In the genomic region with DNA sequence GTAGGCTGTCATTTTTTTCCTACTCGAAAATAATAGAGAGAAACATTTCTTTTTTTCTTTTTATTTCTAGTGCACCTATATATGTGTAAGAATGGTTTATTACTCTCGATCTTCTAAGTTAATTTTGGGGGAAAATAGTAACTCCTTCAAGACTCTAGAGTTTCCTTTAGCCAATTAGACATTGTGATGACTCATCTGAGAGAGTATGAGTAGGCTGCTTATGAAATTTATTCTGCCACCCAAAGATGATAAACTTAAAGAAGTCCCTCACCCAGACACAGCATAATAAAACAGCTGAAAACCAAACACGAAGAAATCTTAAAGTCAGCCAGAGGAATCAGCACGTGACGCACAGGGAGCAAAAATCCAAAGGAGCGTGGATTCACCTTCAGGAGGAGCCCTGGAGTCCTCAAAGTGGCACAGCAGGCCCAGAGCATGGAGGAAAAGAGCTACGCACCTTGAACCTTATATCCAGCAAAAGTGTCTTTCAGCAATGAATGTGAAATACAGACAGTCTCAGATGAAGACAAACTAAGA, we compare ENCODE assay signal across 31 cellular contexts.
DNase-seq lines count a peak whose midpoint lies in the region; ATAC-seq, FAIRE-seq and TF ChIP-seq lines count a peak whose summit lies in the region.
"Had no signal": no experiment of that assay in that cellular context is flagged by ENCODE, and none has a peak within 500 bp of the region (broad histone marks: within the 10 kb centered on the region; RNA-seq: fewer than 3 reads in every experiment).

No MANE protein-coding gene starts in this region.

- no TSS peak for BruUV-seq in A673 (replicated peaks; lab: Mats Ljungman, UMichigan)
- BruUV-seq in IMR-90 (replicated peaks; lab: Mats Ljungman, UMichigan), result no TSS peak
- no TSS peak for BruUV-seq in K562 (replicated peaks; lab: Mats Ljungman, UMichigan)

- no peak overlapping the region for H3K14ac ChIP-seq in IMR-90 (replicated peaks; ENCODE audit: low read depth, low read length)

- no peak overlapping the region for H2BK15ac ChIP-seq in IMR-90 (ENCODE audit: low read depth, low read length)

- no peaks in the 10 kb centered on the region for H3K79me2 ChIP-seq in K562 (ENCODE audit: control insufficient read depth, insufficient read depth, low read length)

- H2AK9ac ChIP-seq in IMR-90 (replicated peaks; ENCODE audit: low read depth, low read length, poor library complexity), result no peak overlapping the region

- peak; percentile 34; the same call in 1 of the 2 replicates for TF ChIP-seq CTCF in A673 (conservative IDR thresholded peaks at IDR 0.05; ENCODE audit: low read depth, low read length)
- TF ChIP-seq CTCF in IMR-90 (conservative IDR thresholded peaks at IDR 0.05; ENCODE audit: low read depth, low read length), result no peak
- TF ChIP-seq CTCF in K562 (IDR thresholded peaks at IDR 0.05 in 2 of 3, conservative IDR thresholded peaks at IDR 0.05 in 1 of 3; ENCODE audit: insufficient read depth in 2 of 3, low read depth in 1 of 3, low read length in 3 of 3), result no peak

- in situ Hi-C loops in IMR-90 (cut with MboI; ENCODE audit: low sequenced_read_pairs) (loop anchor here (5.0 kb wide), 1 partner anchor 684 kb away; no protein-coding TSS in a partner anchor), K562 (cut with MboI) (loop anchor here (10.0 kb wide), 1 partner anchor 681 kb away; no protein-coding TSS in a partner anchor)

- TF ChIP-seq POLR2A in IMR-90 (IDR thresholded peaks at IDR 0.05; ENCODE audit: low read depth, low read length) (no peak), K562 (conservative IDR thresholded peaks at IDR 0.05) (no peak)

- no peak overlapping the region for H2BK20ac ChIP-seq in IMR-90 (ENCODE audit: low read depth, low read length)

- H3K4me2 ChIP-seq in IMR-90 (ENCODE audit: low read depth, low read length) (no peak overlapping the region), K562 (ENCODE audit: insufficient read depth, low read length) (no peak overlapping the region)

- no peak overlapping the region for H3K56ac ChIP-seq in IMR-90 (ENCODE audit: extremely low read depth, insufficient read depth, low read length)

- H3K27me3 ChIP-seq in A673 (replicated peaks; ENCODE audit: insufficient read depth, low read depth, low read length, poor library complexity), result no peaks in the 10 kb centered on the region
- peaks cover 2% of the 10 kb centered on the region for H3K27me3 ChIP-seq in IMR-90 (ENCODE audit: control insufficient read depth, insufficient read depth, low read length)
- peaks cover 23 to 41% of the 10 kb centered on the region in 2 experiments; a peak in 4 of 5 replicates for H3K27me3 ChIP-seq in K562 (ENCODE audit: control insufficient read depth in 2 of 2, insufficient read depth in 2 of 2, low read length in 2 of 2)

- intact Hi-C loops in A673 (cut with micrococcal nuclease; ENCODE audit: unreplicated experiment) (loop anchor here (1.0 to 5.0 kb wide), 4 partner anchors 18 to 699 kb away; a partner anchor contains a TSS), IMR-90 (cut with micrococcal nuclease) (loop anchor here (10.0 kb wide), 1 partner anchor 461 kb away; a partner anchor contains a TSS), K562 (cut with micrococcal nuclease) (no loop called here)

- TF ChIP-seq RAD21 in IMR-90 (IDR thresholded peaks at IDR 0.05; ENCODE audit: low read length) (no peak), K562 (CRISPR knock-in tag; conservative IDR thresholded peaks at IDR 0.05 in 1 of 2, IDR thresholded peaks at IDR 0.05 in 1 of 2) (no peak)

- no peak for TF ChIP-seq EP300 in K562 (IDR thresholded peaks at IDR 0.05; ENCODE audit: low read length)

- no peaks in the 10 kb centered on the region for H3K36me3 ChIP-seq in A673 (ENCODE audit: insufficient read depth, low read length, poor library complexity, severe bottlenecking)
- H3K36me3 ChIP-seq in IMR-90 (ENCODE audit: control insufficient read depth, insufficient read depth, low read length), result no peaks in the 10 kb centered on the region
- no peaks in the 10 kb centered on the region for H3K36me3 ChIP-seq in K562 (ENCODE audit: control insufficient read depth, insufficient read depth, low read length)
- H3K36me3 ChIP-seq: BLaER1, heart left ventricle, tibial nerve, WERI-Rb-1 had no signal

- H3K4ac ChIP-seq in IMR-90 (ENCODE audit: low read depth, low read length), result no peak overlapping the region

- WGBS in IMR-90 (ENCODE audit: extremely low coverage in 2 of 2, insufficient read length in 1 of 2), 2 experiments, result 90% methylated on average over 2 of the region's 7 CpGs; no CpG with 5 or more reads in 1 of the 2 experiments
- WGBS in K562 (ENCODE audit: insufficient coverage, low coverage, missing lambda C conversion rate), result 2% methylated on average over 7 of the region's 7 CpGs

- no peak overlapping the region for H2AFZ ChIP-seq in IMR-90 (replicated peaks; ENCODE audit: low read length, poor library complexity)
- no peak overlapping the region for H2AFZ ChIP-seq in K562 (ENCODE audit: low read depth, low read length)

- POLR2A ChIA-PET in A673 (lab: Charles Lee; ENCODE audit: low non-redundant PET) (no interaction called here), IMR-90 (lab: Charles Lee; ENCODE audit: unreplicated experiment) (no interaction called here), K562 (lab: Yijun Ruan, JAX) (interaction anchor here (0.6 to 1.4 kb wide), 2 partner anchors 10 to 31 kb away, joined by 3 read pairs; no protein-coding TSS in a partner anchor)

- FAIRE-seq in K562 (lab: Jason Lieb, UNC), result no peak
- FAIRE-seq: astrocyte had no signal

- H2BK5ac ChIP-seq in IMR-90 (ENCODE audit: low read depth, low read length, poor library complexity, severe bottlenecking), result no peak overlapping the region

- no peak overlapping the region for H2BK120ac ChIP-seq in IMR-90 (ENCODE audit: low read depth, low read length)

- H3K9me1 ChIP-seq in IMR-90 (ENCODE audit: insufficient read depth, low read length), result no peaks in the 10 kb centered on the region
- H3K9me1 ChIP-seq in K562 (ENCODE audit: control insufficient read depth, insufficient read depth, low read length), result no peaks in the 10 kb centered on the region

- no peak overlapping the region for H3K9ac ChIP-seq in IMR-90 (ENCODE audit: low read depth, low read length)
- H3K9ac ChIP-seq in K562 (ENCODE audit: insufficient read depth in 1 of 2, low read depth in 2 of 2, low read length in 2 of 2), result no peak overlapping the region
- H3K9ac ChIP-seq: BLaER1 had no signal

- H3K79me1 ChIP-seq in IMR-90 (ENCODE audit: low read depth in 1 of 2, low read length in 2 of 2), result no peaks in the 10 kb centered on the region

- no peak overlapping the region for H4K8ac ChIP-seq in IMR-90 (ENCODE audit: low read depth in 2 of 2, low read length in 2 of 2)

- H4K20me1 ChIP-seq in IMR-90 (ENCODE audit: insufficient read depth, low read length) (no peaks in the 10 kb centered on the region), K562 (replicated peaks; ENCODE audit: control insufficient read depth, insufficient read depth, low read length) (peaks cover 11% of the 10 kb centered on the region; the same call in 1 of the 2 replicates)

- H3K4me1 ChIP-seq in A673 (ENCODE audit: insufficient read depth, low read length, poor library complexity, severe bottlenecking), result peaks cover 23% of the 10 kb centered on the region
- H3K4me1 ChIP-seq in IMR-90 (ENCODE audit: control insufficient read depth, insufficient read depth, low read length), result no peaks in the 10 kb centered on the region
- H3K4me1 ChIP-seq in K562 (replicated peaks in 1 of 2; ENCODE audit: control insufficient read depth in 2 of 2, insufficient read depth in 2 of 2, low read length in 2 of 2), result peaks cover 0 to 3% of the 10 kb centered on the region in 2 experiments; a peak in 1 of 5 replicates

- dilution Hi-C loops in IMR-90 (cut with HindIII; ENCODE audit: low sequenced_read_pairs, unreplicated experiment), result no loop called here

- DNase-seq in A673 (ENCODE audit: low spot score) (peak; percentile 76), IMR-90 (no peak), K562 (ENCODE audit: extremely low read depth in 1 of 4, low spot score in 3 of 4) (no peak), kidney tubule cell (ENCODE audit: low spot score) (peak; percentile 6), inferior parietal cortex (ENCODE audit: extremely low spot score) (no peak), LoVo (ENCODE audit: low spot score) (no peak)
- DNase-seq: activated CD4-positive, alpha-beta T cell treated with anti-CD3 and anti-CD28 coated beads for 48 hours; activated gamma-delta T cell; activated naive CD8-positive, alpha-beta T cell treated with anti-CD3 and anti-CD28 coated beads, Interleukin-2, amount 10 ng/mL, durations not matched to agents 7 days and 5 days; activated T-cell treated with anti-CD3 and anti-CD28 coated beads, Interleukin-2, amount 50 U/mL, for 24 hours; central memory CD4-positive, alpha-beta T cell; cortex of kidney; DMS153; effector memory CD4-positive, alpha-beta T cell; heart left ventricle; MV-4-11; NCI-H1436 treated with DMSO at 0.1 percent for 48 hours; NCI-H2081 treated with DMSO at 0.1 percent for 48 hours; NCI-H226; NCI-H526 treated with DMSO at 0.1 percent for 48 hours; stimulated activated CD4-positive, alpha-beta T cell treated with anti-CD3 and anti-CD28 coated beads, Interleukin-12 subunit alpha, Interleukin-12 subunit beta, amount 100 ng/mL, for 4 hours; stimulated activated CD4-positive, alpha-beta T cell treated with anti-CD3 and anti-CD28 coated beads, Interleukin-4, amount 100 ng/mL, for 1 hour; SW 1271; T-helper 9 cell; WERI-Rb-1 had no signal

- no peak for ATAC-seq in IMR-90 (ENCODE audit: low read depth)
- ATAC-seq in K562, result no peak
- ATAC-seq in GM19328 (IDR thresholded peaks at IDR 0.05; ENCODE audit: unreplicated experiment), result no peak
- ATAC-seq in HG03196 (IDR thresholded peaks at IDR 0.05; ENCODE audit: unreplicated experiment), result no peak
- ATAC-seq: Panc1 had no signal

- H2AK5ac ChIP-seq in IMR-90 (ENCODE audit: low read depth, low read length), result no peak overlapping the region

- H3K18ac ChIP-seq in IMR-90 (ENCODE audit: low read depth, low read length), result no peak overlapping the region

- no peak overlapping the region for H4K5ac ChIP-seq in IMR-90 (ENCODE audit: low read depth, low read length)

- no peak overlapping the region for H4K91ac ChIP-seq in IMR-90 (ENCODE audit: insufficient read depth, low read depth, low read length)

- no peaks in the 10 kb centered on the region for H3K9me3 ChIP-seq in A673 (ENCODE audit: low read depth, low read length, poor library complexity, severe bottlenecking)
- H3K9me3 ChIP-seq in IMR-90 (ENCODE audit: control insufficient read depth, insufficient read depth, low read length), result no peaks in the 10 kb centered on the region
- H3K9me3 ChIP-seq in K562 (replicated peaks; ENCODE audit: control insufficient read depth, insufficient read depth, low read depth, low read length), result no peaks in the 10 kb centered on the region
- H3K9me3 ChIP-seq: BLaER1, heart left ventricle, tibial nerve had no signal

- CTCF ChIA-PET in A673 (lab: Charles Lee), result interaction anchor here (3.2 kb wide), 1 partner anchor 684 kb away, joined by 14 read pairs; no protein-coding TSS in a partner anchor
- CTCF ChIA-PET in IMR-90 (lab: Yijun Ruan, JAX), result no interaction called here
- CTCF ChIA-PET in K562 (lab: Yijun Ruan, JAX; ENCODE audit: low intra/inter-chr PET ratio), result interaction anchor here (0.6 to 1.3 kb wide), 3 partner anchors 98 to 938 kb away, joined by 3 read pairs; no protein-coding TSS in a partner anchor

- H3K27ac ChIP-seq in A673 (ENCODE audit: low read depth, low read length, poor library complexity, severe bottlenecking) (peak overlapping the region; percentile 83), IMR-90 (ENCODE audit: insufficient read depth, low read length) (no peak overlapping the region), K562 (ENCODE audit: extremely low read depth, low read depth, low read length) (no peak overlapping the region)
- H3K27ac ChIP-seq: BLaER1, heart left ventricle, tibial nerve, WERI-Rb-1 had no signal

- H3K23ac ChIP-seq in IMR-90 (ENCODE audit: low read depth, low read length), result no peak overlapping the region

- H3K4me3 ChIP-seq in A673 (ENCODE audit: low read depth, low read length, poor library complexity, severe bottlenecking), result no peak overlapping the region
- H3K4me3 ChIP-seq in IMR-90 (ENCODE audit: insufficient read depth, low read depth, low read length), result no peak overlapping the region
- H3K4me3 ChIP-seq in K562, result no peak overlapping the region
- H3K4me3 ChIP-seq: BLaER1, heart left ventricle, tibial nerve had no signal

Comparison
In these comparisons a context has a peak if more than half of its experiments do, and no peak if none do; other contexts are left out.
1. DNase-seq: peak in A673 (single experiment) and kidney tubule cell (single experiment); none in IMR-90 (single experiment), K562 (0 of 4), inferior parietal cortex (single experiment) and LoVo (single experiment).